1 cellular context compared by ENCODE assay signal in the genomic region with DNA sequence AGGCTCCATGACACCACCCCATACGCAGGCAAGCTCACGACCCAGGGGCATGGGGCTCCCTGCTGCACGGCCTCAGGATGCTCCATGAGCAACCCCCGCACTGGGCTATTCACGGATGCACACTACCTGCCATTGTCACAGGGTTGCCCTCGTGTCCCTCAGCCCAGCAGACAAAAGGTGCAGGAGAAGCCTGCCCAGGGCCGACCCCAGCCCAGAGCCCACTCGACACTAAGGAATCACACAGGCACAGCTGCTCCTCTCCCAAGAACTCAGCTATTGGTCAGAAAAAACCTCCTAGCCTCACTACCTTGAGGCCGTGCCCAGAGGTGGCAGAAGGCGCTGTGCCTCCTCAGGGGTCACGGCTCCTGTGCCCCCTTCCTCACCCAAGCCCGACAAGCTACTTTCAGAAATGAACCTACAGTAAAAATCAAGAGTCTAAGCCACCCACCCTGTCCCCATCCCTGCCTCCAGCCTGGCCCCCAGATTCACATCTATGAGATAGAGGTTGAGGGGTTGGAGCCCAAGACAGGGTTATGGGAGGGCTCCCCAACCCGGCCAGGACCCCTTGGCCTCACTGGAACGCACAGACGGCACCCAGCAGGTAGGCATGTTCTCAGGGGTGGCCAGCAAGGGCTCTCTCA.
TF ChIP-seq lines count a peak whose summit lies in the region.

No MANE protein-coding gene starts in this region.

TF ChIP-seq in SK-N-SH, 30 proteins besides CTCF, POLR2A, EP300 and RAD21 (continued from another document):
- TF ChIP-seq, protein P1, sequence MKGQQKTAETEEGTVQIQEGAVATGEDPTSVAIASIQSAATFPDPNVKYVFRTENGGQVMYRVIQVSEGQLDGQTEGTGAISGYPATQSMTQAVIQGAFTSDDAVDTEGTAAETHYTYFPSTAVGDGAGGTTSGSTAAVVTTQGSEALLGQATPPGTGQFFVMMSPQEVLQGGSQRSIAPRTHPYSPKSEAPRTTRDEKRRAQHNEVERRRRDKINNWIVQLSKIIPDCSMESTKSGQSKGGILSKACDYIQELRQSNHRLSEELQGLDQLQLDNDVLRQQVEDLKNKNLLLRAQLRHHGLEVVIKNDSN (IDR thresholded peaks at IDR 0.05; ENCODE audit: borderline replicate concordance, low read depth): no peak
- TF ChIP-seq RXRA (IDR thresholded peaks at IDR 0.05; ENCODE audit: borderline replicate concordance, low read depth) (no peak), ELF1 (IDR thresholded peaks at IDR 0.05) (no peak), POLR2AphosphoS5 (IDR thresholded peaks at IDR 0.05; ENCODE audit: low read depth, low read length) (no peak), TAF1 (IDR thresholded peaks at IDR 0.05; ENCODE audit: borderline replicate concordance, low read depth, low read length) (no peak), TCF12 (IDR thresholded peaks at IDR 0.05) (no peak), FOXM1 (IDR thresholded peaks at IDR 0.05; ENCODE audit: low read depth) (no peak), FOSL2 (IDR thresholded peaks at IDR 0.05; ENCODE audit: borderline replicate concordance, low read depth) (no peak), EZH2phosphoT487 (IDR thresholded peaks at IDR 0.05; ENCODE audit: borderline replicate concordance, low read depth) (no peak)
- TF ChIP-seq, protein P2, sequence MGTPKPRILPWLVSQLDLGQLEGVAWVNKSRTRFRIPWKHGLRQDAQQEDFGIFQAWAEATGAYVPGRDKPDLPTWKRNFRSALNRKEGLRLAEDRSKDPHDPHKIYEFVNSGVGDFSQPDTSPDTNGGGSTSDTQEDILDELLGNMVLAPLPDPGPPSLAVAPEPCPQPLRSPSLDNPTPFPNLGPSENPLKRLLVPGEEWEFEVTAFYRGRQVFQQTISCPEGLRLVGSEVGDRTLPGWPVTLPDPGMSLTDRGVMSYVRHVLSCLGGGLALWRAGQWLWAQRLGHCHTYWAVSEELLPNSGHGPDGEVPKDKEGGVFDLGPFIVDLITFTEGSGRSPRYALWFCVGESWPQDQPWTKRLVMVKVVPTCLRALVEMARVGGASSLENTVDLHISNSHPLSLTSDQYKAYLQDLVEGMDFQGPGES (IDR thresholded peaks at IDR 0.05; ENCODE audit: low read depth, low read length): no peak
- TF ChIP-seq, protein P3, sequence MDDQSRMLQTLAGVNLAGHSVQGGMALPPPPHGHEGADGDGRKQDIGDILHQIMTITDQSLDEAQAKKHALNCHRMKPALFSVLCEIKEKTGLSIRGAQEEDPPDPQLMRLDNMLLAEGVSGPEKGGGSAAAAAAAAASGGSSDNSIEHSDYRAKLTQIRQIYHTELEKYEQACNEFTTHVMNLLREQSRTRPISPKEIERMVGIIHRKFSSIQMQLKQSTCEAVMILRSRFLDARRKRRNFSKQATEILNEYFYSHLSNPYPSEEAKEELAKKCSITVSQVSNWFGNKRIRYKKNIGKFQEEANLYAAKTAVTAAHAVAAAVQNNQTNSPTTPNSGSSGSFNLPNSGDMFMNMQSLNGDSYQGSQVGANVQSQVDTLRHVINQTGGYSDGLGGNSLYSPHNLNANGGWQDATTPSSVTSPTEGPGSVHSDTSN (IDR thresholded peaks at IDR 0.05): no peak
